Comparison of ENCODE assay signal across 11 cellular contexts in the genomic region with DNA sequence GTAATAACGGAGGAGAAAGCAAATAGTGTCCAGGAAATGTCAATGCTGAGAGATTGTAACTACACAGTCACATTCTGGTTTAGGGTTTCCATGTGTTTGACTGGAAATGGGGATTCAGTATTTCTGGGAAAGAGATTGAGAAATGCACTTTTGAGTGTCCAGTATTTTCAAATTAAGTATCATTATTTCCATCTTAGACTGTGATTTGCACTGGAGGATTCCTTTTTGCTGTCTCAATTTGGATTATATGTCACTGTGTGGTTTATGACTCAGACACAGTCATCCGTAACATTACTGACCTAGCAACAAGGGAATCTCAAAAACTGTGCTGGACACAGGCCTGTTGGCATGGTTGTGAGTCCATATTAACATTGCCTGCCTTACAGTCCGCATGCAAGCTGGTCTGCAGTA.
DNase-seq lines count a peak whose midpoint lies in the region; ATAC-seq, FAIRE-seq and TF ChIP-seq lines count a peak whose summit lies in the region.
"Had no signal": no experiment of that assay in that cellular context is flagged by ENCODE, and none has a peak within 500 bp of the region (broad histone marks: within the 10 kb centered on the region; RNA-seq: fewer than 3 reads in every experiment).

No MANE protein-coding gene starts in this region.

- H3K27me3 ChIP-seq in SK-N-SH (ENCODE audit: insufficient read depth) (no peaks in the 10 kb centered on the region), gastroesophageal sphincter (no peaks in the 10 kb centered on the region)

- ATAC-seq in gastroesophageal sphincter, result peak; percentile 74
- ATAC-seq in natural killer cell, result no peak

- peaks cover 11% of the 10 kb centered on the region for H3K9me3 Mint-ChIP-seq in activated naive CD4-positive, alpha-beta T cell treated with anti-CD3 and anti-CD28 coated beads, Interleukin-2, amount 10 ng/mL, durations not matched to agents 7 days and 5 days
- H3K9me3 Mint-ChIP-seq in natural killer cell, result peaks cover 9 to 13% of the 10 kb centered on the region in 2 donors

- no peak overlapping the region for H3K27ac Mint-ChIP-seq in activated naive CD4-positive, alpha-beta T cell treated with anti-CD3 and anti-CD28 coated beads, Interleukin-2, amount 10 ng/mL, durations not matched to agents 7 days and 5 days
- no peak overlapping the region for H3K27ac Mint-ChIP-seq in natural killer cell

- no peaks in the 10 kb centered on the region for H3K4me1 Mint-ChIP-seq in activated naive CD4-positive, alpha-beta T cell treated with anti-CD3 and anti-CD28 coated beads, Interleukin-2, amount 10 ng/mL, durations not matched to agents 7 days and 5 days
- no peaks in the 10 kb centered on the region for H3K4me1 Mint-ChIP-seq in natural killer cell

- no peaks in the 10 kb centered on the region for H3K9me2 ChIP-seq in SK-N-SH

- H3F3A ChIP-seq in SK-N-SH (replicated peaks; ENCODE audit: insufficient read depth), result peaks cover 24% of the 10 kb centered on the region

- peak; percentile 78 to 99 for TF ChIP-seq EP300 in SK-N-SH (IDR thresholded peaks at IDR 0.05; ENCODE audit: borderline replicate concordance in 1 of 2, low read depth in 1 of 2, low read length in 1 of 2)
- no peak for TF ChIP-seq EP300 in gastroesophageal sphincter (IDR thresholded peaks at IDR 0.05)

- no peak overlapping the region for H3K4me3 Mint-ChIP-seq in activated naive CD4-positive, alpha-beta T cell treated with anti-CD3 and anti-CD28 coated beads, Interleukin-2, amount 10 ng/mL, durations not matched to agents 7 days and 5 days
- H3K4me3 Mint-ChIP-seq in natural killer cell, result no peak overlapping the region

- H3K27ac ChIP-seq in SK-N-SH (ENCODE audit: low read depth in 2 of 2, low read length in 1 of 2) (peak overlapping the region; percentile 85 to 98), gastroesophageal sphincter (no peak overlapping the region)

- TF ChIP-seq RAD21 in SK-N-SH (IDR thresholded peaks at IDR 0.05; ENCODE audit: low read length), result no peak

- no peaks in the 10 kb centered on the region for H3K36me3 Mint-ChIP-seq in activated naive CD4-positive, alpha-beta T cell treated with anti-CD3 and anti-CD28 coated beads, Interleukin-2, amount 10 ng/mL, durations not matched to agents 7 days and 5 days
- H3K36me3 Mint-ChIP-seq in natural killer cell, result no peaks in the 10 kb centered on the region

- H2AFZ ChIP-seq in SK-N-SH (ENCODE audit: low read depth), result no peak overlapping the region

- H3K9ac ChIP-seq in SK-N-SH, result peak overlapping the region; percentile 53; the same call in 1 of the 2 replicates

- TF ChIP-seq POLR2A in H54 (IDR thresholded peaks at IDR 0.05; ENCODE audit: low read depth, low read length) (no peak), gastroesophageal sphincter (IDR thresholded peaks at IDR 0.05) (no peak)

- CTCF ChIA-PET in SK-N-SH (lab: Yijun Ruan, JAX), result interaction anchor here (0.7 to 1.0 kb wide), 3 partner anchors 9 to 477 kb away, joined by 3 read pairs; no protein-coding TSS in a partner anchor
- CTCF ChIA-PET in activated naive CD4-positive, alpha-beta T cell treated with anti-CD3 and anti-CD28 coated beads, Interleukin-2, amount 10 ng/mL, durations not matched to agents 7 days and 5 days (lab: Charles Lee), result no interaction called here

- TF ChIP-seq CTCF in SK-N-SH (IDR thresholded peaks at IDR 0.05), result no peak
- no peak for TF ChIP-seq CTCF in gastroesophageal sphincter (IDR thresholded peaks at IDR 0.05)
- no peak for TF ChIP-seq CTCF in natural killer cell (IDR thresholded peaks at IDR 0.05)

- H3K4me3 ChIP-seq in SK-N-SH (ENCODE audit: low read depth in 2 of 2, low read length in 1 of 2), result no peak overlapping the region
- no peak overlapping the region for H3K4me3 ChIP-seq in gastroesophageal sphincter

- POLR2A ChIA-PET in SK-N-SH (lab: Yijun Ruan, JAX), result no interaction called here

- H3K27me3 Mint-ChIP-seq in activated naive CD4-positive, alpha-beta T cell treated with anti-CD3 and anti-CD28 coated beads, Interleukin-2, amount 10 ng/mL, durations not matched to agents 7 days and 5 days, result no peaks in the 10 kb centered on the region
- no peaks in the 10 kb centered on the region for H3K27me3 Mint-ChIP-seq in natural killer cell (ENCODE audit: low read depth in 2 of 2)

- H3K4me1 ChIP-seq in SK-N-SH (ENCODE audit: control insufficient read depth in 1 of 2, insufficient read depth in 2 of 2, low read depth in 1 of 2, low read length in 1 of 2) (peaks cover 5 to 8% of the 10 kb centered on the region in 2 experiments), gastroesophageal sphincter (peaks cover 0 to 7% (median 4%) of the 10 kb centered on the region in 3 donors)

- peak; percentile 96 for FAIRE-seq in H54 (lab: Jason Lieb, UNC)

- H3K36me3 ChIP-seq in SK-N-SH (replicated peaks in 1 of 2; ENCODE audit: control insufficient read depth in 1 of 2, insufficient read depth in 2 of 2, low read length in 1 of 2) (no peaks in the 10 kb centered on the region), gastroesophageal sphincter (no peaks in the 10 kb centered on the region)

- no peaks in the 10 kb centered on the region for H3K9me3 ChIP-seq in SK-N-SH
- no peaks in the 10 kb centered on the region for H3K9me3 ChIP-seq in gastroesophageal sphincter

- H3K4me2 ChIP-seq in SK-N-SH, result peak overlapping the region; percentile 30

- DNase-seq in H54 (ENCODE audit: insufficient read length, low spot score) (peak; percentile 6), SK-N-SH (no peak), stromal cell of bone marrow (ENCODE audit: low read depth) (peak; percentile 99), natural killer cell (no peak), MV-4-11 (lab: John Stamatoyannopoulos, UW) (no peak)
- no peak for DNase-seq in activated naive CD4-positive, alpha-beta T cell treated with anti-CD3 and anti-CD28 coated beads, Interleukin-2, amount 10 ng/mL, durations not matched to agents 7 days and 5 days
- DNase-seq: activated CD8-positive, alpha-beta memory T cell treated with anti-CD3 and anti-CD28 coated beads, Interleukin-2, amount 50 U/mL, for 48 hours; cortex of kidney; stimulated activated CD4-positive, alpha-beta T cell treated with anti-CD3 and anti-CD28 coated beads, Interleukin-15, amount 100 ng/mL, for 24 hours; T-helper 1 cell had no signal

- intact Hi-C loops in natural killer cell (cut with micrococcal nuclease), result no loop called here

- no peaks in the 10 kb centered on the region for H4K20me1 ChIP-seq in SK-N-SH (ENCODE audit: insufficient read depth)

- no peaks in the 10 kb centered on the region for H3K79me2 ChIP-seq in SK-N-SH (ENCODE audit: insufficient read depth)

- WGBS in SK-N-SH (ENCODE audit: low lambda C conversion rate), result 15% methylated on average over 3 of the region's 3 CpGs
- 20 to 30% methylated on average over 3 of the region's 3 CpGs for WGBS in gastroesophageal sphincter (ENCODE audit: low coverage in 1 of 2), 2 donors

TF ChIP-seq in SK-N-SH, 30 proteins besides CTCF, POLR2A, EP300 and RAD21 (continues in another document):
- TF ChIP-seq POLR2AphosphoS5 (IDR thresholded peaks at IDR 0.05; ENCODE audit: low read depth, low read length), result peak; percentile 89
- TF ChIP-seq REST (IDR thresholded peaks at IDR 0.05; ENCODE audit: low read depth, low read length), result 0 out of 2 replicates have a peak, but pooled peaks have one; percentile 18
- TF ChIP-seq ELF1 (IDR thresholded peaks at IDR 0.05), result no peak; the same call in 1 of the 2 replicates
- TF ChIP-seq, protein P1, sequence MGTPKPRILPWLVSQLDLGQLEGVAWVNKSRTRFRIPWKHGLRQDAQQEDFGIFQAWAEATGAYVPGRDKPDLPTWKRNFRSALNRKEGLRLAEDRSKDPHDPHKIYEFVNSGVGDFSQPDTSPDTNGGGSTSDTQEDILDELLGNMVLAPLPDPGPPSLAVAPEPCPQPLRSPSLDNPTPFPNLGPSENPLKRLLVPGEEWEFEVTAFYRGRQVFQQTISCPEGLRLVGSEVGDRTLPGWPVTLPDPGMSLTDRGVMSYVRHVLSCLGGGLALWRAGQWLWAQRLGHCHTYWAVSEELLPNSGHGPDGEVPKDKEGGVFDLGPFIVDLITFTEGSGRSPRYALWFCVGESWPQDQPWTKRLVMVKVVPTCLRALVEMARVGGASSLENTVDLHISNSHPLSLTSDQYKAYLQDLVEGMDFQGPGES (IDR thresholded peaks at IDR 0.05; ENCODE audit: low read depth, low read length), result no peak
- TF ChIP-seq JUND (IDR thresholded peaks at IDR 0.05), result peak; percentile 99
- peak; percentile 96 for TF ChIP-seq NFIC (IDR thresholded peaks at IDR 0.05; ENCODE audit: borderline replicate concordance)
- no peak for TF ChIP-seq RCOR1 (IDR thresholded peaks at IDR 0.05; ENCODE audit: low read length)
- peak; percentile 97 for TF ChIP-seq MAX (IDR thresholded peaks at IDR 0.05; ENCODE audit: low read depth)
- TF ChIP-seq TAF1 (IDR thresholded peaks at IDR 0.05; ENCODE audit: borderline replicate concordance, low read depth, low read length), result 0 out of 2 replicates have a peak, but pooled peaks have one; percentile 11
- TF ChIP-seq FOSL2 (IDR thresholded peaks at IDR 0.05; ENCODE audit: borderline replicate concordance, low read depth), result peak; percentile 99

Comparison
In these comparisons a context has a peak if more than half of its experiments do, and no peak if none do; other contexts are left out.
1. DNase-seq: peak in H54 (single experiment) and stromal cell of bone marrow (single experiment); none in SK-N-SH (single experiment), activated naive CD4-positive, alpha-beta T cell treated with anti-CD3 and anti-CD28 coated beads, Interleukin-2, amount 10 ng/mL, durations not matched to agents 7 days and 5 days (single experiment), natural killer cell (single experiment) and MV-4-11 (single experiment).
2. H3K27ac ChIP-seq: peak in SK-N-SH (2 of 2); none in gastroesophageal sphincter (0 of 4).